25 cellular contexts compared by ENCODE assay signal in the genomic region with DNA sequence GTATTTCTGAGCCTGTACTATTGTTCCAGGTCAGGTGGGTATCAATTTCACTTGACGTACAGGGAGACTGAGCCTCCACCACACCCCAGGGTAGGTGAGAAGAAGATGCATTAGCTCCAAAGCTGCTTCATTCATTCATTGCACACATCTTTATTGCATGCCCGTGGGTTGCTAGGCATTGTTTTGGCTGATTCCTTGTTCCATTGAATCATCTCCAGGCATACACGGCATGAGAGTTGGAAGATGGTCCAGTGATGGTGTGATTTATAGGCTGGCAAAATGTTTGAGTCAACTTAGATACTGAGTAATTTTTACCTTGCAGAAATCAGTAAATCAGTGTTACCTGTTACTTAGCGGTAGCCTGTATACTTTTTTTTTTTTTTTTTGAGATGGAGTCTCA.
"Had no signal": no experiment of that assay in that cellular context is flagged by ENCODE, and none has a peak within 500 bp of the region (broad histone marks: within the 10 kb centered on the region; RNA-seq: fewer than 3 reads in every experiment).

No MANE protein-coding gene starts in this region.

- H3K4me3 Mint-ChIP-seq: memory B cell; mesothelial cell of epicardium; naive B cell; nephron; stimulated activated effector memory CD8-positive, alpha-beta T cell treated with anti-CD3 and anti-CD28 coated beads, Interleukin-12 subunit alpha, Interleukin-12 subunit beta, amount 100 ng/mL, for 72 hours had no signal

- H3K27me3 Mint-ChIP-seq: memory B cell, naive B cell had no signal

- H3K27ac Mint-ChIP-seq: memory B cell; mesothelial cell of epicardium; nephron; stimulated activated effector memory CD8-positive, alpha-beta T cell treated with anti-CD3 and anti-CD28 coated beads, Interleukin-12 subunit alpha, Interleukin-12 subunit beta, amount 100 ng/mL, for 72 hours had no signal

- ATAC-seq: gastroesophageal sphincter; heart left ventricle; left lobe of liver; mucosa of descending colon; right cardiac atrium; stimulated activated effector memory CD8-positive, alpha-beta T cell treated with anti-CD3 and anti-CD28 coated beads, Interleukin-12 subunit alpha, Interleukin-12 subunit beta, amount 100 ng/mL, for 72 hours had no signal

- H3K9me3 Mint-ChIP-seq: memory B cell; mesothelial cell of epicardium; naive B cell; nephron; stimulated activated effector memory CD8-positive, alpha-beta T cell treated with anti-CD3 and anti-CD28 coated beads, Interleukin-12 subunit alpha, Interleukin-12 subunit beta, amount 100 ng/mL, for 72 hours had no signal

- DNase-seq: cortex of kidney; foreskin fibroblast; heart left ventricle; kidney; mucosa of descending colon; naive B cell; nucleus accumbens; ovary; posterior cingulate gyrus; psoas muscle; right cardiac atrium; sigmoid colon; stimulated activated CD4-positive, alpha-beta T cell treated with anti-CD3 and anti-CD28 coated beads, Interleukin-2, amount 100 ng/mL, for 24 hours; stimulated activated CD4-positive, alpha-beta T cell treated with anti-CD3 and anti-CD28 coated beads, Interleukin-4, amount 100 ng/mL, for 24 hours; stimulated activated naive CD4-positive, alpha-beta T cell treated with Interleukin-2 at 50 U/mL for 16 hours; substantia nigra; testis; tibial artery; upper lobe of left lung had no signal
